ENCODE assay signal across 1 cellular context in genomic region chr17:1398900-1399299, GRCh38.
TF ChIP-seq lines count a peak whose summit lies in the region.

No MANE protein-coding gene starts in this region.

TF ChIP-seq in HepG2, 621 proteins besides CTCF, POLR2A, EP300 and RAD21 (continued from another document):
- TF ChIP-seq ZNF407 (CRISPR knock-in tag; IDR thresholded peaks at IDR 0.05; ENCODE audit: not compliant biosample characterization): peak; percentile 31
